In genomic region chr3:4396006-4396405, GRCh38 we compare ENCODE assay signal across 20 cellular contexts.
DNase-seq lines count a peak whose midpoint lies in the region; ATAC-seq, FAIRE-seq and TF ChIP-seq lines count a peak whose summit lies in the region.
"Had no signal": no experiment of that assay in that cellular context is flagged by ENCODE, and none has a peak within 500 bp of the region (broad histone marks: within the 10 kb centered on the region; RNA-seq: fewer than 3 reads in every experiment).

No MANE protein-coding gene starts in this region.

- H3K4me3 ChIP-seq in endothelial cell of umbilical vein (replicated peaks in 1 of 3; ENCODE audit: insufficient read depth in 1 of 3, low read depth in 1 of 3, low read length in 3 of 3) (no peak overlapping the region), testis (no peak overlapping the region)

- WGBS in testis, 2 donors = 53 to 56% methylated on average over 5 of the region's 5 CpGs

- peaks cover 36% of the 10 kb centered on the region for H3K4me1 Mint-ChIP-seq in activated naive CD8-positive, alpha-beta T cell treated with anti-CD3 and anti-CD28 coated beads, Interleukin-2, amount 10 ng/mL, durations not matched to agents 7 days and 5 days
- H3K4me1 Mint-ChIP-seq in activated naive CD8-positive, alpha-beta T cell treated with anti-CD3 and anti-CD28 coated beads for 36 hours = peaks cover 28% of the 10 kb centered on the region
- H3K4me1 Mint-ChIP-seq in activated T-helper 17 cell treated with anti-CD3 and anti-CD28 coated beads, Interleukin-2, amount 50 U/mL, for 72 hours = peaks cover 29% of the 10 kb centered on the region
- H3K4me1 Mint-ChIP-seq in WTC11 = peaks cover 9% of the 10 kb centered on the region

- H3K36me3 Mint-ChIP-seq in activated naive CD8-positive, alpha-beta T cell treated with anti-CD3 and anti-CD28 coated beads, Interleukin-2, amount 10 ng/mL, durations not matched to agents 7 days and 5 days = peaks cover 36% of the 10 kb centered on the region
- peaks cover 36% of the 10 kb centered on the region for H3K36me3 Mint-ChIP-seq in activated naive CD8-positive, alpha-beta T cell treated with anti-CD3 and anti-CD28 coated beads for 36 hours
- peaks cover 26% of the 10 kb centered on the region for H3K36me3 Mint-ChIP-seq in activated T-helper 17 cell treated with anti-CD3 and anti-CD28 coated beads, Interleukin-2, amount 50 U/mL, for 72 hours (ENCODE audit: low read depth)
- peaks cover 9% of the 10 kb centered on the region for H3K36me3 Mint-ChIP-seq in WTC11

- POLR2A ChIA-PET in activated naive CD8-positive, alpha-beta T cell treated with anti-CD3 and anti-CD28 coated beads, Interleukin-2, amount 10 ng/mL, durations not matched to agents 7 days and 5 days (lab: Charles Lee) = interaction anchor here (2.8 kb wide), 1 partner anchor 98 kb away, joined by 21 read pairs; the partner anchor contains the start of gene ITPR1
- POLR2A ChIA-PET in endothelial cell of umbilical vein (lab: Charles Lee) (no interaction called here), WTC11 (lab: Charles Lee) (no interaction called here)

- peak overlapping the region; percentile 81 for H3K27ac ChIP-seq in endothelial cell of umbilical vein (ENCODE audit: insufficient read depth, low read depth, low read length)
- H3K27ac ChIP-seq in testis = no peak overlapping the region

- H3K9me3 Mint-ChIP-seq in activated naive CD8-positive, alpha-beta T cell treated with anti-CD3 and anti-CD28 coated beads, Interleukin-2, amount 10 ng/mL, durations not matched to agents 7 days and 5 days = peaks cover 5% of the 10 kb centered on the region
- H3K9me3 Mint-ChIP-seq in activated naive CD8-positive, alpha-beta T cell treated with anti-CD3 and anti-CD28 coated beads for 36 hours = peaks cover under 1% of the 10 kb centered on the region
- H3K9me3 Mint-ChIP-seq in activated T-helper 17 cell treated with anti-CD3 and anti-CD28 coated beads, Interleukin-2, amount 50 U/mL, for 72 hours = peaks cover 4% of the 10 kb centered on the region
- peaks cover 3% of the 10 kb centered on the region; the same call in 1 of the 2 replicates for H3K9me3 Mint-ChIP-seq in WTC11

- TF ChIP-seq CTCF in endothelial cell of umbilical vein (IDR thresholded peaks at IDR 0.05; ENCODE audit: extremely low read depth in 1 of 2, insufficient read depth in 1 of 2, low read depth in 1 of 2, low read length in 2 of 2) = no peak
- no peak for TF ChIP-seq CTCF in testis (IDR thresholded peaks at IDR 0.05)
- no peak for TF ChIP-seq CTCF in WTC11 (IDR thresholded peaks at IDR 0.05)

- intact Hi-C loops in endothelial cell of umbilical vein (cut with micrococcal nuclease) = no loop called here
- intact Hi-C loops in testis (cut with DNase I; ENCODE audit: low total_unique reads) = no loop called here

- peaks cover 51% of the 10 kb centered on the region for H3K4me1 ChIP-seq in endothelial cell of umbilical vein (ENCODE audit: control insufficient read depth, extremely low read depth, insufficient read depth, low read length)
- H3K4me1 ChIP-seq in testis = no peaks in the 10 kb centered on the region

- H3K27ac Mint-ChIP-seq in activated naive CD8-positive, alpha-beta T cell treated with anti-CD3 and anti-CD28 coated beads, Interleukin-2, amount 10 ng/mL, durations not matched to agents 7 days and 5 days = peak overlapping the region; percentile 48
- no peak overlapping the region for H3K27ac Mint-ChIP-seq in activated naive CD8-positive, alpha-beta T cell treated with anti-CD3 and anti-CD28 coated beads for 36 hours
- H3K27ac Mint-ChIP-seq in activated T-helper 17 cell treated with anti-CD3 and anti-CD28 coated beads, Interleukin-2, amount 50 U/mL, for 72 hours = peak overlapping the region; percentile 54
- no peak overlapping the region for H3K27ac Mint-ChIP-seq in WTC11

- dilution Hi-C loops in endothelial cell of umbilical vein (cut with MboI; ENCODE audit: extremely low pct_ligation_motif_present, low sequenced_read_pairs) = no loop called here

- H3K9me3 ChIP-seq in endothelial cell of umbilical vein (replicated peaks; ENCODE audit: control insufficient read depth, insufficient read depth, low read length) (no peaks in the 10 kb centered on the region), testis (no peaks in the 10 kb centered on the region)

- TF ChIP-seq POLR2A in endothelial cell of umbilical vein (IDR thresholded peaks at IDR 0.05; ENCODE audit: low read depth, low read length) (no peak), testis (IDR thresholded peaks at IDR 0.05) (no peak)

- H3K9ac ChIP-seq in endothelial cell of umbilical vein (replicated peaks; ENCODE audit: extremely low read depth, insufficient read depth, low read length) = no peak overlapping the region

- H3K79me2 ChIP-seq in endothelial cell of umbilical vein (ENCODE audit: control insufficient read depth, insufficient read depth, low read length) = no peaks in the 10 kb centered on the region

- H3K9me1 ChIP-seq in endothelial cell of umbilical vein (replicated peaks; ENCODE audit: control insufficient read depth, extremely low read depth, insufficient read depth, low read length) = no peaks in the 10 kb centered on the region

- no peak overlapping the region for H3K4me3 Mint-ChIP-seq in activated naive CD8-positive, alpha-beta T cell treated with anti-CD3 and anti-CD28 coated beads, Interleukin-2, amount 10 ng/mL, durations not matched to agents 7 days and 5 days
- H3K4me3 Mint-ChIP-seq in activated naive CD8-positive, alpha-beta T cell treated with anti-CD3 and anti-CD28 coated beads for 36 hours = no peak overlapping the region
- peak overlapping the region; percentile 56 for H3K4me3 Mint-ChIP-seq in activated T-helper 17 cell treated with anti-CD3 and anti-CD28 coated beads, Interleukin-2, amount 50 U/mL, for 72 hours
- H3K4me3 Mint-ChIP-seq in WTC11 = no peak overlapping the region

- H3K36me3 ChIP-seq in endothelial cell of umbilical vein (ENCODE audit: control insufficient read depth in 2 of 2, extremely low read depth in 1 of 2, insufficient read depth in 2 of 2, low read length in 2 of 2) = no peaks in the 10 kb centered on the region
- no peaks in the 10 kb centered on the region for H3K36me3 ChIP-seq in testis (ENCODE audit: low read depth, missing control alignments)

- H3K27me3 ChIP-seq in endothelial cell of umbilical vein (ENCODE audit: control insufficient read depth in 2 of 2, insufficient read depth in 2 of 2, low read length in 2 of 2) (no peaks in the 10 kb centered on the region), testis (no peaks in the 10 kb centered on the region)

- no peak for ATAC-seq in activated naive CD8-positive, alpha-beta T cell treated with anti-CD3 and anti-CD28 coated beads, Interleukin-2, amount 10 ng/mL, durations not matched to agents 7 days and 5 days (ENCODE audit: low read depth)
- no peak for ATAC-seq in activated T-helper 17 cell treated with anti-CD3 and anti-CD28 coated beads, Interleukin-2, amount 50 U/mL, for 72 hours (replicated peaks)
- ATAC-seq in WTC11 (no peak), HG02763 (IDR thresholded peaks at IDR 0.05; ENCODE audit: unreplicated experiment) (no peak)
- ATAC-seq: HepG2 had no signal

- no peak for FAIRE-seq in endothelial cell of umbilical vein (lab: Jason Lieb, UNC)
- FAIRE-seq: GM18507, HepG2 had no signal

- H3K4me2 ChIP-seq in endothelial cell of umbilical vein (ENCODE audit: insufficient read depth, low read length) = peak overlapping the region; percentile 71

- DNase-seq in activated naive CD8-positive, alpha-beta T cell treated with anti-CD3 and anti-CD28 coated beads, Interleukin-2, amount 10 ng/mL, durations not matched to agents 7 days and 5 days = no peak
- no peak for DNase-seq in activated naive CD8-positive, alpha-beta T cell treated with anti-CD3 and anti-CD28 coated beads for 36 hours
- DNase-seq in endothelial cell of umbilical vein (ENCODE audit: low read depth, low spot score) (peak; percentile 10), testis (peak; percentile 57), WTC11 (ENCODE audit: low spot score) (no peak)
- DNase-seq: C1 segment of cervical spinal cord; CD4-positive, alpha-beta memory T cell; COR-L47; DMS53; Karpas-422; NCI-H1092 treated with DMSO at 0.1 percent for 48 hours; NCI-H1436 treated with DMSO at 0.1 percent for 48 hours; NCI-H187 treated with DMSO at 0.1 percent for 48 hours; NCI-H446; NCI-H524 treated with DMSO at 0.1 percent for 48 hours; NCI-H774 had no signal

- no peaks in the 10 kb centered on the region for H3K27me3 Mint-ChIP-seq in activated naive CD8-positive, alpha-beta T cell treated with anti-CD3 and anti-CD28 coated beads, Interleukin-2, amount 10 ng/mL, durations not matched to agents 7 days and 5 days
- H3K27me3 Mint-ChIP-seq in activated naive CD8-positive, alpha-beta T cell treated with anti-CD3 and anti-CD28 coated beads for 36 hours = no peaks in the 10 kb centered on the region
- no peaks in the 10 kb centered on the region for H3K27me3 Mint-ChIP-seq in activated T-helper 17 cell treated with anti-CD3 and anti-CD28 coated beads, Interleukin-2, amount 50 U/mL, for 72 hours
- no peaks in the 10 kb centered on the region for H3K27me3 Mint-ChIP-seq in WTC11 (ENCODE audit: low read depth)
- H3K27me3 Mint-ChIP-seq: CD4-positive, alpha-beta memory T cell had no signal

- BruUV-seq in endothelial cell of umbilical vein (replicated peaks; lab: Mats Ljungman, UMichigan) = no TSS peak

- CTCF ChIA-PET in endothelial cell of umbilical vein (lab: Charles Lee) (interaction anchor here (1.5 to 2.0 kb wide), 2 partner anchors 13 to 45 kb away, joined by 4 to 6 read pairs; no protein-coding TSS in a partner anchor), WTC11 (lab: Charles Lee) (no interaction called here)

- H4K20me1 ChIP-seq in endothelial cell of umbilical vein (replicated peaks; ENCODE audit: control insufficient read depth, extremely low read depth, insufficient read depth, low read length) = no peaks in the 10 kb centered on the region

- H2AFZ ChIP-seq in endothelial cell of umbilical vein (ENCODE audit: low read depth, low read length) = no peak overlapping the region

TF ChIP-seq in endothelial cell of umbilical vein, 7 proteins besides CTCF, POLR2A, EP300 and RAD21 (continues in another document):
- TF ChIP-seq POLR2AphosphoS5 (IDR thresholded peaks at IDR 0.05; ENCODE audit: insufficient read depth, low read depth, low read length) = no peak
- no peak for TF ChIP-seq MYC (IDR thresholded peaks at IDR 0.05; ENCODE audit: low read depth, low read length)
- TF ChIP-seq JUN (IDR thresholded peaks at IDR 0.05; ENCODE audit: borderline replicate concordance, insufficient read depth, insufficient read length, low read depth) = no peak
- TF ChIP-seq GATA2 (IDR thresholded peaks at IDR 0.05; ENCODE audit: insufficient read depth, insufficient read length, low read depth, low read length) = no peak

TF ChIP-seq in WTC11, 78 proteins besides CTCF, POLR2A, EP300 and RAD21 (continues in another document):
- no peak for TF ChIP-seq USF2 (CRISPR knock-in tag; IDR thresholded peaks at IDR 0.05)

Comparison
In these comparisons a context has a peak if more than half of its experiments do, and no peak if none do; other contexts are left out.
1. H3K27ac Mint-ChIP-seq: peak in activated naive CD8-positive, alpha-beta T cell treated with anti-CD3 and anti-CD28 coated beads, Interleukin-2, amount 10 ng/mL, durations not matched to agents 7 days and 5 days (single experiment) and activated T-helper 17 cell treated with anti-CD3 and anti-CD28 coated beads, Interleukin-2, amount 50 U/mL, for 72 hours (single experiment); none in activated naive CD8-positive, alpha-beta T cell treated with anti-CD3 and anti-CD28 coated beads for 36 hours (single experiment) and WTC11 (single experiment).
2. DNase-seq: peak in endothelial cell of umbilical vein (single experiment) and testis (single experiment); none in activated naive CD8-positive, alpha-beta T cell treated with anti-CD3 and anti-CD28 coated beads, Interleukin-2, amount 10 ng/mL, durations not matched to agents 7 days and 5 days (single experiment), activated naive CD8-positive, alpha-beta T cell treated with anti-CD3 and anti-CD28 coated beads for 36 hours (single experiment) and WTC11 (single experiment).